In the genomic region with DNA sequence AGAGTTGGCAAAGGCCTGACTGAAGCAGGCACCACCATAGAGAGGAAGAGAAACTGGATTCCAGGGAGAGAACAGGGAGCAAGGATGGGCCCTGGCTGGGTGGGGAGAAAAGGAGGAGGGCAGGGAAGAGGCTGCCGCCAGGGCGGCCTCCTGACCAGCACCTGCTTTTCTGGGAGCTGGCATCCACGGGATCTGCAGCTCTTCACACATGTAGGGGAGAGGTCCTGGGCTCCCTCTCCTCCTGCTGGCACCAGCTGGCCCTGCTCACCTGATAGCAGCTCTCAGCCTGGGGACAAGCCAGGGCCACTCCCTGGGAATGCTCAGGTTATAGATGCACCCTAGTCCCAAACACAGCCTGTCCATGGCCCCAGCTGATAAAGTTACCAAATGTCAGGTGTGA, we compare ENCODE assay signal across 17 cellular contexts. TPM values are rescaled to one million over a fixed set of nuclear protein-coding genes. Genes with fewer than 3 reads are reported as not detected.
A peak's percentile ranks its signal among the peaks of the same experiment; 100 is the strongest.
DNase-seq lines count a peak whose midpoint lies in the region; ATAC-seq, FAIRE-seq and TF ChIP-seq lines count a peak whose summit lies in the region.
"Had no signal": no experiment of that assay in that cellular context is flagged by ENCODE, and none has a peak within 500 bp of the region (broad histone marks: within the 10 kb centered on the region; RNA-seq: fewer than 3 reads in every experiment).

No MANE protein-coding gene starts in this region.

- H4K91ac ChIP-seq in neuronal stem cell (ENCODE audit: low read depth, low read length, poor library complexity): no peak overlapping the region

- POLR2A ChIA-PET in HepG2 (lab: Yijun Ruan, JAX): interaction anchor here (2.7 kb wide), 1 partner anchor 172 kb away, joined by 15 read pairs; a partner anchor contains a TSS

- no peak overlapping the region for H3K4ac ChIP-seq in neuronal stem cell (ENCODE audit: low read length)

- no peak overlapping the region for H2AFZ ChIP-seq in HepG2 (ENCODE audit: low read length)
- H2AFZ ChIP-seq in neuronal stem cell (ENCODE audit: low read length): no peak overlapping the region

- no peaks in the 10 kb centered on the region for H3K79me1 ChIP-seq in neuronal stem cell (ENCODE audit: low read depth, low read length)

- DNase-seq in left ventricle myocardium superior: no peak
- DNase-seq in heart right ventricle: no peak
- DNase-seq in HepG2 (ENCODE audit: low spot score): no peak
- DNase-seq in neuronal stem cell (ENCODE audit: low spot score): no peak
- no peak for DNase-seq in left colon
- DNase-seq in NCI-H2029 treated with DMSO at 0.1 percent for 48 hours (lab: John Stamatoyannopoulos, UW): no peak
- DNase-seq: 8988T; AML-193; CD4-positive, CD25-positive, alpha-beta regulatory T cell; DMS53; GF-D8; GOT3; H9 had no signal

- TF ChIP-seq CTCF in heart right ventricle (IDR thresholded peaks at IDR 0.05) (no peak), HepG2 (CRISPR knock-in tag; IDR thresholded peaks at IDR 0.05) (no peak)

- TF ChIP-seq POLR2A in HepG2 (IDR thresholded peaks at IDR 0.05; ENCODE audit: insufficient read depth in 1 of 2, low read depth in 2 of 2, low read length in 2 of 2): no peak

- no peak overlapping the region for H4K8ac ChIP-seq in neuronal stem cell (ENCODE audit: low read depth, low read length)

- no peak overlapping the region for H3K4me3 ChIP-seq in heart right ventricle
- H3K4me3 ChIP-seq in HepG2 (replicated peaks in 1 of 3; ENCODE audit: insufficient read depth in 1 of 3, low read depth in 2 of 3, low read length in 3 of 3): no peak overlapping the region
- H3K4me3 ChIP-seq in neuronal stem cell (ENCODE audit: low read length in 2 of 2): no peak overlapping the region
- H3K4me3 ChIP-seq: BLaER1 treated with 17β-estradiol and CSF1 and Interleukin-3, amounts not matched to agents 10 nM and 100 nM had no signal

- peak overlapping the region; percentile 10 for H3K23ac ChIP-seq in neuronal stem cell (ENCODE audit: low read depth, low read length, poor library complexity)

- no peak overlapping the region for H3K9ac ChIP-seq in HepG2 (ENCODE audit: insufficient read depth, low read depth, low read length)
- H3K9ac ChIP-seq in neuronal stem cell (ENCODE audit: low read depth, low read length, poor library complexity): no peak overlapping the region
- H3K9ac ChIP-seq: BLaER1 treated with 17β-estradiol and CSF1 and Interleukin-3, amounts not matched to agents 10 nM and 100 nM had no signal

- no peak for TF ChIP-seq EP300 in HepG2 (IDR thresholded peaks at IDR 0.05; ENCODE audit: low read depth in 2 of 2, low read length in 2 of 2)
- no peak for TF ChIP-seq EP300 in HepG2 (CRISPR knock-in tag; IDR thresholded peaks at IDR 0.05; ENCODE audit: borderline replicate concordance)

- BruUV-seq in HepG2 (replicated peaks; lab: Mats Ljungman, UMichigan): no TSS peak

- H2BK120ac ChIP-seq in neuronal stem cell (ENCODE audit: low read depth, low read length): no peak overlapping the region

- no peak overlapping the region for H2BK12ac ChIP-seq in neuronal stem cell (ENCODE audit: low read length)

- H2BK15ac ChIP-seq in neuronal stem cell (ENCODE audit: low read length): no peak overlapping the region

- FAIRE-seq in HepG2 (lab: Jason Lieb, UNC): no peak
- FAIRE-seq: GM19239 had no signal

- H3K27me3 ChIP-seq in heart right ventricle (no peaks in the 10 kb centered on the region), HepG2 (ENCODE audit: control insufficient read depth in 1 of 2, insufficient read depth in 2 of 2, low read length in 2 of 2) (no peaks in the 10 kb centered on the region; a peak in 1 of 5 replicates), neuronal stem cell (ENCODE audit: control insufficient read depth in 3 of 3, insufficient read depth in 3 of 3, low read depth in 1 of 3, low read length in 3 of 3) (no peaks in the 10 kb centered on the region)
- H3K27me3 ChIP-seq: BLaER1 treated with 17β-estradiol and CSF1 and Interleukin-3, amounts not matched to agents 10 nM and 100 nM had no signal

- peak overlapping the region; percentile 24 for H2AK5ac ChIP-seq in neuronal stem cell (ENCODE audit: low read depth, low read length)

- no peak overlapping the region for H3K4me2 ChIP-seq in HepG2 (ENCODE audit: low read depth, low read length)
- no peak overlapping the region for H3K4me2 ChIP-seq in neuronal stem cell (ENCODE audit: insufficient read depth, low read length, poor library complexity, severe bottlenecking)
- H3K4me2 ChIP-seq: BLaER1 treated with 17β-estradiol and CSF1 and Interleukin-3, amounts not matched to agents 10 nM and 100 nM had no signal

- no peaks in the 10 kb centered on the region for H4K20me1 ChIP-seq in HepG2 (ENCODE audit: insufficient read depth, low read length)
- H4K20me1 ChIP-seq: BLaER1 treated with 17β-estradiol and CSF1 and Interleukin-3, amounts not matched to agents 10 nM and 100 nM had no signal

- no peak overlapping the region for H3K14ac ChIP-seq in neuronal stem cell (ENCODE audit: low read length)

- intact Hi-C loops in left ventricle myocardium superior (cut with micrococcal nuclease): no loop called here
- intact Hi-C loops in heart right ventricle (cut with DNase I): no loop called here
- intact Hi-C loops in HepG2 (cut with micrococcal nuclease; ENCODE audit: unreplicated experiment): no loop called here
- intact Hi-C loops in left colon (cut with DNase I, micrococcal nuclease): no loop called here

- H3K36me3 ChIP-seq in heart right ventricle (peaks cover 0 to 3% (median 0%) of the 10 kb centered on the region in 9 donors), HepG2 (replicated peaks in 1 of 2; ENCODE audit: control insufficient read depth in 1 of 2, insufficient read depth in 2 of 2, low read length in 2 of 2) (no peaks in the 10 kb centered on the region), neuronal stem cell (replicated peaks in 1 of 2; ENCODE audit: control insufficient read depth in 2 of 2, insufficient read depth in 2 of 2, low read length in 2 of 2) (no peaks in the 10 kb centered on the region)

- no peak overlapping the region for H3K27ac ChIP-seq in heart right ventricle
- H3K27ac ChIP-seq in HepG2 (ENCODE audit: extremely low read length, insufficient read depth, low read length): peak overlapping the region; percentile 78
- H3K27ac ChIP-seq in neuronal stem cell (replicated peaks; ENCODE audit: low read length): no peak overlapping the region
- H3K27ac ChIP-seq: BLaER1 treated with 17β-estradiol and CSF1 and Interleukin-3, amounts not matched to agents 10 nM and 100 nM had no signal

- no peak for TF ChIP-seq RAD21 in HepG2 (CRISPR knock-in tag; IDR thresholded peaks at IDR 0.05)

- H3K18ac ChIP-seq in neuronal stem cell (ENCODE audit: low read length): no peak overlapping the region

- WGBS in heart right ventricle, 2 donors: 86 to 89% methylated on average over 3 of the region's 3 CpGs
- 100% methylated on average over 2 of the region's 3 CpGs for WGBS in HepG2 (ENCODE audit: low lambda C conversion rate)
- WGBS in neuronal stem cell (ENCODE audit: extremely low coverage in 2 of 2, insufficient read length in 2 of 2, insufficient replicate concordance in 1 of 2), 2 donors: no CpG with 5 or more reads among the region's 3 CpGs

- H3K4me1 ChIP-seq in heart right ventricle (no peaks in the 10 kb centered on the region), HepG2 (ENCODE audit: insufficient read depth, low read length) (peaks cover 35% of the 10 kb centered on the region), neuronal stem cell (ENCODE audit: control insufficient read depth in 2 of 2, insufficient read depth in 1 of 2, low read depth in 1 of 2, low read length in 2 of 2) (no peaks in the 10 kb centered on the region)
- H3K4me1 ChIP-seq: BLaER1 treated with 17β-estradiol and CSF1 and Interleukin-3, amounts not matched to agents 10 nM and 100 nM had no signal

- in situ Hi-C loops in HepG2 (cut with HindIII; ENCODE audit: extremely low pct_ligation_motif_present, low pct_unique_long_range_greater_than_20kb): no loop called here

- no peak overlapping the region for H2BK5ac ChIP-seq in neuronal stem cell (ENCODE audit: low read length)

- H3K79me2 ChIP-seq in HepG2 (ENCODE audit: insufficient read depth, low read length): no peaks in the 10 kb centered on the region

- peaks cover 0 to 15% (median 0%) of the 10 kb centered on the region in 11 donors for H3K9me3 ChIP-seq in heart right ventricle
- H3K9me3 ChIP-seq in HepG2 (ENCODE audit: low read length): 0 out of 2 replicates have a peak, but pooled peaks cover 3% of the 10 kb centered on the region
- H3K9me3 ChIP-seq in neuronal stem cell (replicated peaks in 1 of 2; ENCODE audit: control insufficient read depth in 2 of 2, insufficient read depth in 1 of 2, low read depth in 1 of 2, low read length in 2 of 2): peaks cover 0 to 5% of the 10 kb centered on the region in 2 donors

- CTCF ChIA-PET in HepG2 (lab: Yijun Ruan, JAX; ENCODE audit: low intra/inter-chr PET ratio, low total read pairs): no interaction called here

- ATAC-seq in left ventricle myocardium superior (peak; percentile 27), heart right ventricle (no peak), HepG2 (peak; percentile 20; the same call in 2 of the 3 replicates), left colon (no peak), HG02759 (IDR thresholded peaks at IDR 0.05; ENCODE audit: unreplicated experiment) (no peak)

RNA-seq across cellular contexts. Expression of a gene that starts 39.9 kb away (rescaled TPM):
- total RNA-seq in left ventricle myocardium superior (not detected), heart right ventricle (under 1 TPM in 2 of 10 donors, not detected in 8; 0.09 to 0.56 TPM), HepG2 (2016; rRNA removed; fragmentation: Illumina TruSeq; extraction: Trizol) (not detected in 2 replicates), left colon (not detected)
- polyA plus RNA-seq in heart right ventricle (under 1 TPM in 1 of 2 donors, not detected in 1; 0.03 TPM), HepG2 (2011; rRNA removed) (not detected in 2 replicates)
- total RNA-seq in HepG2 (2016; cell fraction: cytosol; rRNA removed; fragmentation: Illumina TruSeq; extraction: Trizol; ENCODE audit: low read depth): not detected in 2 replicates
- not detected in 2 replicates for total RNA-seq in HepG2 (2016; cell fraction: insoluble cytoplasmic fraction; rRNA removed; fragmentation: Illumina TruSeq; extraction: Trizol)
- total RNA-seq in HepG2 (2016; cell fraction: membrane; rRNA removed; fragmentation: Illumina TruSeq; extraction: Trizol): not detected in 2 replicates
- not detected in 2 replicates for total RNA-seq in HepG2 (2016; cell fraction: nucleus; rRNA removed; fragmentation: Illumina TruSeq; extraction: Trizol)
- polyA plus RNA-seq in HepG2 (2011; cell fraction: cytosol; rRNA removed): 0.05 TPM in 1 of 2 replicates, not detected in the other
- polyA plus RNA-seq in HepG2 (2011; cell fraction: nucleus; rRNA removed): not detected in 2 replicates
- not detected in 2 replicates for polyA plus RNA-seq in HepG2 (2012)
- not detected in 2 replicates for polyA plus RNA-seq in HepG2 (2016; cell fraction: cytosol; fragmentation: Illumina TruSeq; extraction: Trizol; ENCODE audit: low read depth)
- polyA plus RNA-seq in HepG2 (2016; cell fraction: insoluble cytoplasmic fraction; fragmentation: Illumina TruSeq; extraction: Trizol; ENCODE audit: low read depth): not detected in 2 replicates
- not detected in 2 replicates for polyA plus RNA-seq in HepG2 (2016; cell fraction: membrane; fragmentation: Illumina TruSeq; extraction: Trizol; ENCODE audit: low read depth)
- polyA plus RNA-seq in HepG2 (2016; cell fraction: nucleus; fragmentation: Illumina TruSeq; extraction: Trizol; ENCODE audit: insufficient read depth, low read depth): not detected in 2 replicates
- not detected in 2 replicates for polyA minus RNA-seq in HepG2 (2011; rRNA and poly(A)+ RNA removed; ENCODE audit: low replicate concordance)
- polyA minus RNA-seq in HepG2 (2011; cell fraction: cytosol; rRNA and poly(A)+ RNA removed): not detected in 2 replicates
- polyA minus RNA-seq in HepG2 (2011; cell fraction: nucleus; rRNA and poly(A)+ RNA removed): not detected in 2 replicates
- not detected for polyA plus RNA-seq in neuronal stem cell (2013, experiment 1 of 2)
- polyA plus RNA-seq in neuronal stem cell (2013, experiment 2 of 2): not detected
- total RNA-seq: CD4-positive, CD25-positive, alpha-beta regulatory T cell; H9; HT1080 had no signal
- polyA plus RNA-seq: CD4-positive, CD25-positive, alpha-beta regulatory T cell had no signal

RNA-seq across cellular contexts. Expression of a gene that starts 56.1 kb away (rescaled TPM):
- total RNA-seq in left ventricle myocardium superior (not detected), heart right ventricle (not detected), HepG2 (2016; rRNA removed; fragmentation: Illumina TruSeq; extraction: Trizol) (not detected in 2 replicates), left colon (not detected)
- polyA plus RNA-seq in heart right ventricle (not detected), HepG2 (2011; rRNA removed) (not detected in 2 replicates)
- total RNA-seq in HepG2 (2016; cell fraction: cytosol; rRNA removed; fragmentation: Illumina TruSeq; extraction: Trizol; ENCODE audit: low read depth): not detected in 2 replicates
- total RNA-seq in HepG2 (2016; cell fraction: insoluble cytoplasmic fraction; rRNA removed; fragmentation: Illumina TruSeq; extraction: Trizol): not detected in 2 replicates
- total RNA-seq in HepG2 (2016; cell fraction: membrane; rRNA removed; fragmentation: Illumina TruSeq; extraction: Trizol): not detected in 2 replicates
- not detected in 2 replicates for total RNA-seq in HepG2 (2016; cell fraction: nucleus; rRNA removed; fragmentation: Illumina TruSeq; extraction: Trizol)
- not detected in 2 replicates for polyA plus RNA-seq in HepG2 (2011; cell fraction: cytosol; rRNA removed)
- not detected in 2 replicates for polyA plus RNA-seq in HepG2 (2011; cell fraction: nucleus; rRNA removed)
- not detected in 2 replicates for polyA plus RNA-seq in HepG2 (2012)
- polyA plus RNA-seq in HepG2 (2016; cell fraction: cytosol; fragmentation: Illumina TruSeq; extraction: Trizol; ENCODE audit: low read depth): not detected in 2 replicates
- polyA plus RNA-seq in HepG2 (2016; cell fraction: insoluble cytoplasmic fraction; fragmentation: Illumina TruSeq; extraction: Trizol; ENCODE audit: low read depth): not detected in 2 replicates
- not detected in 2 replicates for polyA plus RNA-seq in HepG2 (2016; cell fraction: membrane; fragmentation: Illumina TruSeq; extraction: Trizol; ENCODE audit: low read depth)
- polyA plus RNA-seq in HepG2 (2016; cell fraction: nucleus; fragmentation: Illumina TruSeq; extraction: Trizol; ENCODE audit: insufficient read depth, low read depth): not detected in 2 replicates
- polyA minus RNA-seq in HepG2 (2011; rRNA and poly(A)+ RNA removed; ENCODE audit: low replicate concordance): not detected in 2 replicates
- polyA minus RNA-seq in HepG2 (2011; cell fraction: cytosol; rRNA and poly(A)+ RNA removed): not detected in 2 replicates
- not detected in 2 replicates for polyA minus RNA-seq in HepG2 (2011; cell fraction: nucleus; rRNA and poly(A)+ RNA removed)
- not detected for polyA plus RNA-seq in neuronal stem cell (2013, experiment 1 of 2)
- polyA plus RNA-seq in neuronal stem cell (2013, experiment 2 of 2): not detected
- total RNA-seq: CD4-positive, CD25-positive, alpha-beta regulatory T cell; H9; HT1080 had no signal

Comparison
In these comparisons a context has a peak if more than half of its experiments do, and no peak if none do; other contexts are left out.
1. ATAC-seq: peak in left ventricle myocardium superior (single experiment) and HepG2 (single experiment); none in heart right ventricle (0 of 8), left colon (single experiment) and HG02759 (single experiment).